2 cellular contexts compared by ENCODE assay signal in genomic region chr5:179730356-179730755, GRCh38.
TF ChIP-seq lines count a peak whose summit lies in the region.

No MANE protein-coding gene starts in this region.

TF ChIP-seq in GM23338, 12 proteins besides CTCF, POLR2A, EP300 and RAD21 (continued from another document):
- TF ChIP-seq REST (IDR thresholded peaks at IDR 0.05; ENCODE audit: unreplicated experiment) (no peak), NANOG (IDR thresholded peaks at IDR 0.05; ENCODE audit: borderline replicate concordance) (no peak), JUNB (IDR thresholded peaks at IDR 0.05; ENCODE audit: unreplicated experiment) (no peak), STAT1 (IDR thresholded peaks at IDR 0.05; ENCODE audit: unreplicated experiment) (no peak), ETS1 (IDR thresholded peaks at IDR 0.05) (no peak), EZH2 (IDR thresholded peaks at IDR 0.05; ENCODE audit: low read depth, unreplicated experiment) (no peak)
TF ChIP-seq in GM23338: peak in this region for 0.

TF ChIP-seq in WTC11, 78 proteins besides CTCF, POLR2A, EP300 and RAD21 (continued from another document):
- no peak for TF ChIP-seq ARID4B (CRISPR knock-in tag; IDR thresholded peaks at IDR 0.05; ENCODE audit: borderline replicate concordance)
- TF ChIP-seq E2F4 (CRISPR knock-in tag; IDR thresholded peaks at IDR 0.05; ENCODE audit: borderline replicate concordance, low read depth): no peak
- no peak for TF ChIP-seq GRHL2 (CRISPR knock-in tag; IDR thresholded peaks at IDR 0.05; ENCODE audit: insufficient replicate concordance, severe bottlenecking)
- no peak for TF ChIP-seq ZNF671 (CRISPR knock-in tag; IDR thresholded peaks at IDR 0.05)
- TF ChIP-seq ZNF317 (CRISPR knock-in tag; IDR thresholded peaks at IDR 0.05; ENCODE audit: borderline replicate concordance, low read depth): no peak
- no peak for TF ChIP-seq SMAD4 (CRISPR knock-in tag; IDR thresholded peaks at IDR 0.05)
- no peak for TF ChIP-seq MLX (CRISPR knock-in tag; IDR thresholded peaks at IDR 0.05)
- TF ChIP-seq NFE2L1 (CRISPR knock-in tag; IDR thresholded peaks at IDR 0.05): no peak
- no peak for TF ChIP-seq ETV6 (CRISPR knock-in tag; IDR thresholded peaks at IDR 0.05)
- no peak for TF ChIP-seq STAT6 (CRISPR knock-in tag; conservative IDR thresholded peaks at IDR 0.05; ENCODE audit: low read depth)
- no peak for TF ChIP-seq PRDM15 (CRISPR knock-in tag; IDR thresholded peaks at IDR 0.05)
- no peak for TF ChIP-seq ZNF425 (CRISPR knock-in tag; conservative IDR thresholded peaks at IDR 0.05)
- TF ChIP-seq CBFB (CRISPR knock-in tag; IDR thresholded peaks at IDR 0.05; ENCODE audit: low read depth): no peak
- no peak for TF ChIP-seq HMGA2 (CRISPR knock-in tag; IDR thresholded peaks at IDR 0.05)
- TF ChIP-seq NFYB (CRISPR knock-in tag; conservative IDR thresholded peaks at IDR 0.05; ENCODE audit: low read depth): no peak
- TF ChIP-seq TEAD1 (CRISPR knock-in tag; IDR thresholded peaks at IDR 0.05): no peak
- no peak for TF ChIP-seq ZNF138 (CRISPR knock-in tag; conservative IDR thresholded peaks at IDR 0.05)
- no peak for TF ChIP-seq CDX4 (CRISPR knock-in tag; IDR thresholded peaks at IDR 0.05; ENCODE audit: borderline replicate concordance)
